28 cellular contexts compared by ENCODE assay signal in genomic region chr12:26690601-26691000, GRCh38.
A peak's percentile ranks its signal among the peaks of the same experiment; 100 is the strongest.
DNase-seq lines count a peak whose midpoint lies in the region; ATAC-seq and TF ChIP-seq lines count a peak whose summit lies in the region.
"Had no signal": no experiment of that assay in that cellular context is flagged by ENCODE, and none has a peak within 500 bp of the region (broad histone marks: within the 10 kb centered on the region; RNA-seq: fewer than 3 reads in every experiment).

No MANE protein-coding gene starts in this region.

- CTCF ChIA-PET in SK-N-SH (lab: Yijun Ruan, JAX): interaction anchor here (1.5 to 3.0 kb wide), 2 partner anchors 12 to 38 kb away, joined by 3 to 22 read pairs; no protein-coding TSS in a partner anchor
- CTCF ChIA-PET in PC-3 (lab: Charles Lee): interaction anchor here (1.0 kb wide), 1 partner anchor 38 kb away, joined by 3 read pairs; no protein-coding TSS in a partner anchor

- POLR2A ChIA-PET in SK-N-SH (lab: Yijun Ruan, JAX): no interaction called here
- POLR2A ChIA-PET in PC-3 (lab: Charles Lee; ENCODE audit: unreplicated experiment): interaction anchor here (0.5 to 0.6 kb wide), 2 partner anchors 91 to 500 kb away, joined by 3 to 17 read pairs; no protein-coding TSS in a partner anchor

- no peak overlapping the region for H3K4me3 ChIP-seq in SK-N-SH (ENCODE audit: low read depth in 2 of 2, low read length in 1 of 2)
- H3K4me3 ChIP-seq in PC-3 (ENCODE audit: low read length): no peak overlapping the region
- H3K4me3 ChIP-seq in smooth muscle cell: no peak overlapping the region
- H3K4me3 ChIP-seq: lung, upper lobe of left lung had no signal

- no peaks in the 10 kb centered on the region for H3K27me3 Mint-ChIP-seq in T-helper 17 cell
- H3K27me3 Mint-ChIP-seq: activated naive CD4-positive, alpha-beta T cell treated with anti-CD3 and anti-CD28 coated beads, Interleukin-2, amount 50 U/mL, for 24 hours; CD4-positive, alpha-beta T cell; stimulated activated memory B cell treated with anti-CD40 and anti-IgM and Interleukin-4, amounts not matched to agents 10 μg/mL and 1 μg/mL and 100 μg/mL, for 72 hours had no signal

- H3K79me2 ChIP-seq in SK-N-SH (ENCODE audit: insufficient read depth) (no peaks in the 10 kb centered on the region), PC-3 (ENCODE audit: low read length) (no peaks in the 10 kb centered on the region), smooth muscle cell (ENCODE audit: low read depth) (no peaks in the 10 kb centered on the region)

- H3K4me1 ChIP-seq in SK-N-SH (ENCODE audit: control insufficient read depth in 1 of 2, insufficient read depth in 2 of 2, low read depth in 1 of 2, low read length in 1 of 2) (peaks cover 2 to 20% of the 10 kb centered on the region in 2 experiments; a peak in 2 of 4 replicates), PC-3 (ENCODE audit: insufficient read depth, low read length) (peaks cover 48% of the 10 kb centered on the region), smooth muscle cell (ENCODE audit: low read depth) (peaks cover 12% of the 10 kb centered on the region)
- H3K4me1 ChIP-seq: upper lobe of left lung had no signal

- H3K27me3 ChIP-seq in SK-N-SH (ENCODE audit: insufficient read depth) (no peaks in the 10 kb centered on the region), PC-3 (ENCODE audit: low read length) (no peaks in the 10 kb centered on the region), smooth muscle cell (ENCODE audit: low read depth) (no peaks in the 10 kb centered on the region)
- H3K27me3 ChIP-seq: upper lobe of left lung had no signal

- no TSS peak for BruUV-seq in PC-3 (replicated peaks; lab: Mats Ljungman, UMichigan)

- H3K36me3 ChIP-seq in SK-N-SH (replicated peaks in 1 of 2; ENCODE audit: control insufficient read depth in 1 of 2, insufficient read depth in 2 of 2, low read length in 1 of 2) (peaks cover 2 to 7% of the 10 kb centered on the region in 2 experiments), PC-3 (ENCODE audit: low read depth, low read length) (no peaks in the 10 kb centered on the region), smooth muscle cell (ENCODE audit: low read depth) (no peaks in the 10 kb centered on the region)

- H3K4me2 ChIP-seq in SK-N-SH: peak overlapping the region; percentile 53; the same call in 1 of the 2 replicates
- peak overlapping the region; percentile 76; the same call in 1 of the 2 replicates for H3K4me2 ChIP-seq in PC-3 (ENCODE audit: low read length)
- peak overlapping the region; percentile 70 for H3K4me2 ChIP-seq in smooth muscle cell

- ATAC-seq in SK-N-SH treated with all-trans-retinoic acid at 6 μM for 48 hours (no peak), PC-3 (no peak), GM21737 (IDR thresholded peaks at IDR 0.05; ENCODE audit: unreplicated experiment) (no peak), T-helper 17 cell (no peak)
- ATAC-seq: left cardiac atrium; stimulated activated memory B cell treated with anti-CD40 and anti-IgM and Interleukin-4, amounts not matched to agents 10 μg/mL and 1 μg/mL and 100 μg/mL, for 72 hours had no signal

- peak overlapping the region in 1 of 2 experiments; percentile 73; a peak in 2 of 4 replicates for H3K27ac ChIP-seq in SK-N-SH (ENCODE audit: low read depth in 2 of 2, low read length in 1 of 2)
- H3K27ac ChIP-seq in PC-3 (ENCODE audit: low read length): no peak overlapping the region
- peak overlapping the region; percentile 48 for H3K27ac ChIP-seq in caudate nucleus (ENCODE audit: low read depth, low read length)
- peak overlapping the region; percentile 82 for H3K27ac ChIP-seq in smooth muscle cell (ENCODE audit: low read depth)
- H3K27ac ChIP-seq: upper lobe of left lung had no signal

- H3K9ac ChIP-seq in SK-N-SH (no peak overlapping the region), PC-3 (ENCODE audit: low read length) (no peak overlapping the region), smooth muscle cell (ENCODE audit: low read depth) (no peak overlapping the region)

- 93% methylated on average over 1 of the region's 1 CpG for WGBS in SK-N-SH (ENCODE audit: low lambda C conversion rate)
- WGBS in smooth muscle cell (ENCODE audit: low lambda C conversion rate): 8% methylated on average over 1 of the region's 1 CpG

- H2AFZ ChIP-seq in SK-N-SH (ENCODE audit: low read depth) (no peak overlapping the region; the same call in 1 of the 2 replicates), PC-3 (ENCODE audit: low read length) (no peak overlapping the region), smooth muscle cell (ENCODE audit: low read depth) (no peak overlapping the region)

- no peak overlapping the region for H3K27ac Mint-ChIP-seq in T-helper 17 cell
- H3K27ac Mint-ChIP-seq: activated naive CD4-positive, alpha-beta T cell treated with anti-CD3 and anti-CD28 coated beads, Interleukin-2, amount 50 U/mL, for 24 hours; activated T-helper 2 cell treated with anti-CD3 and anti-CD28 coated beads, Interferon-gamma antibody, Interleukin-2, Interleukin-4, amounts not matched to agents 10 μg/mL and 5 μg/mL and 100 μg/mL, durations not matched to agents 14 hours and 24 hours and 36 hours; CD4-positive, alpha-beta T cell; nephron; stimulated activated memory B cell treated with anti-CD40 and anti-IgM and Interleukin-4, amounts not matched to agents 10 μg/mL and 1 μg/mL and 100 μg/mL, for 72 hours had no signal

- DNase-seq in SK-N-SH (no peak), PC-3 (no peak), caudate nucleus (lab: John Stamatoyannopoulos, UW) (no peak), smooth muscle cell (lab: John Stamatoyannopoulos, UW; ENCODE audit: unreplicated experiment) (no peak), T-helper 17 cell (no peak)
- no peak for DNase-seq in activated CD4-positive, CD25-positive, alpha-beta regulatory T cell treated with anti-CD3 and anti-CD28 coated beads, Interleukin-2, amount 50 U/mL, for 72 hours
- DNase-seq: 8988T; activated CD4-positive, alpha-beta T cell treated with anti-CD3 and anti-CD28 coated beads for 48 hours; activated CD8-positive, alpha-beta memory T cell treated with anti-CD3 and anti-CD28 coated beads for 24 hours; activated T-cell treated with anti-CD3 and anti-CD28 coated beads for 4 hours; amniotic stem cell; CD4-positive, alpha-beta T cell; EL; hippocampal formation; left cardiac atrium; NCI-H1105; NCI-H2029; NCI-H524; NK-92 treated with Interleukin-12 subunit alpha and Interleukin-12 subunit beta, amount 100 ng/mL, for 24 hours; Right ventricle myocardium superior; upper lobe of left lung had no signal

- no peak for TF ChIP-seq CTCF in SK-N-SH (IDR thresholded peaks at IDR 0.05)
- TF ChIP-seq CTCF in PC-3 (conservative IDR thresholded peaks at IDR 0.05; ENCODE audit: low read depth, low read length): no peak
- no peak for TF ChIP-seq CTCF in smooth muscle cell (IDR thresholded peaks at IDR 0.05; ENCODE audit: borderline replicate concordance, insufficient read depth, poor library complexity, severe bottlenecking)

- H3K9me2 ChIP-seq in SK-N-SH (no peaks in the 10 kb centered on the region), PC-3 (replicated peaks; ENCODE audit: low read length) (no peaks in the 10 kb centered on the region)

- TF ChIP-seq RAD21 in SK-N-SH (IDR thresholded peaks at IDR 0.05; ENCODE audit: low read length): no peak

- intact Hi-C loops in PC-3 (cut with micrococcal nuclease): loop anchor here (2.0 kb wide), 1 partner anchor 58 kb away; no protein-coding TSS in a partner anchor

- no peak overlapping the region for H3K4me3 Mint-ChIP-seq in T-helper 17 cell
- H3K4me3 Mint-ChIP-seq: activated naive CD4-positive, alpha-beta T cell treated with anti-CD3 and anti-CD28 coated beads, Interleukin-2, amount 50 U/mL, for 24 hours; CD4-positive, alpha-beta T cell; nephron; stimulated activated memory B cell treated with anti-CD40 and anti-IgM and Interleukin-4, amounts not matched to agents 10 μg/mL and 1 μg/mL and 100 μg/mL, for 72 hours had no signal

- no peak for TF ChIP-seq EP300 in SK-N-SH (IDR thresholded peaks at IDR 0.05; ENCODE audit: borderline replicate concordance in 1 of 2, low read depth in 1 of 2, low read length in 1 of 2)

- H4K20me1 ChIP-seq in SK-N-SH (ENCODE audit: insufficient read depth): no peaks in the 10 kb centered on the region
- no peaks in the 10 kb centered on the region for H4K20me1 ChIP-seq in PC-3 (ENCODE audit: low read length)
- H4K20me1 ChIP-seq in smooth muscle cell (ENCODE audit: low read depth): no peaks in the 10 kb centered on the region

- H3K36me3 Mint-ChIP-seq in T-helper 17 cell (ENCODE audit: low read depth): peaks cover 19% of the 10 kb centered on the region

- H3K9me3 ChIP-seq in SK-N-SH (no peaks in the 10 kb centered on the region), PC-3 (ENCODE audit: low read length) (no peaks in the 10 kb centered on the region), smooth muscle cell (replicated peaks; ENCODE audit: low read depth) (no peaks in the 10 kb centered on the region), T-helper 17 cell (ENCODE audit: control insufficient read depth, low read length, poor library complexity, severe bottlenecking) (no peaks in the 10 kb centered on the region)
- H3K9me3 ChIP-seq: upper lobe of left lung had no signal

- peaks cover 14% of the 10 kb centered on the region for H3F3A ChIP-seq in SK-N-SH (replicated peaks; ENCODE audit: insufficient read depth)
- peaks cover 6% of the 10 kb centered on the region for H3F3A ChIP-seq in PC-3 (ENCODE audit: low read length, unreplicated experiment)
- H3F3A ChIP-seq in smooth muscle cell (ENCODE audit: low read depth): peaks cover 7% of the 10 kb centered on the region

- peaks cover 4% of the 10 kb centered on the region for H3K4me1 Mint-ChIP-seq in T-helper 17 cell
- H3K4me1 Mint-ChIP-seq: activated naive CD4-positive, alpha-beta T cell treated with anti-CD3 and anti-CD28 coated beads, Interleukin-2, amount 50 U/mL, for 24 hours had no signal

TF ChIP-seq in SK-N-SH, 30 proteins besides CTCF, POLR2A, EP300 and RAD21 (continues in another document):
- TF ChIP-seq ELF1 (IDR thresholded peaks at IDR 0.05) (no peak), POLR2AphosphoS5 (IDR thresholded peaks at IDR 0.05; ENCODE audit: low read depth, low read length) (no peak), RXRA (IDR thresholded peaks at IDR 0.05; ENCODE audit: borderline replicate concordance, low read depth) (no peak)

TF ChIP-seq in SK-N-SH treated with all-trans-retinoic acid at 6 μM for 48 hours, 23 proteins besides CTCF, POLR2A, EP300 and RAD21 (continues in another document):
- TF ChIP-seq PPARA (CRISPR knock-in tag; IDR thresholded peaks at IDR 0.05; ENCODE audit: borderline replicate concordance) (no peak), TCF4 (CRISPR knock-in tag; IDR thresholded peaks at IDR 0.05; ENCODE audit: borderline replicate concordance) (no peak), ESRRG (CRISPR knock-in tag; IDR thresholded peaks at IDR 0.05) (no peak), GLIS3 (CRISPR knock-in tag; IDR thresholded peaks at IDR 0.05) (no peak)
